Comparison of ENCODE assay signal across 18 cellular contexts in genomic region chr2:125280276-125280675, GRCh38.
"Had no signal": no experiment of that assay in that cellular context is flagged by ENCODE, and none has a peak within 500 bp of the region (broad histone marks: within the 10 kb centered on the region; RNA-seq: fewer than 3 reads in every experiment).

No MANE protein-coding gene starts in this region.

- ATAC-seq: activated CD8-positive, alpha-beta memory T cell treated with anti-CD3 and anti-CD28 coated beads, Interleukin-2, amount 10 ng/mL, durations not matched to agents 7 days and 5 days; K562; WTC11 had no signal

- H3K36me3 ChIP-seq: ascending aorta had no signal

- H3K27ac ChIP-seq: ascending aorta had no signal

- H3K4me1 ChIP-seq: ascending aorta had no signal

- H3K27me3 ChIP-seq: ascending aorta had no signal

- H3K9me3 ChIP-seq: ascending aorta had no signal

- H3K4me3 ChIP-seq: ascending aorta, K562 had no signal

- FAIRE-seq: K562, RCC 7860 had no signal

- DNase-seq: activated CD4-positive, alpha-beta T cell treated with anti-CD3 and anti-CD28 coated beads, Interleukin-2, amount 10 ng/mL, durations not matched to agents 24 days and 14 days; activated CD4-positive, alpha-beta T cell treated with anti-CD3 and anti-CD28 coated beads, Interleukin-2, amount 50 U/mL, for 48 hours; activated CD4-positive, CD25-positive, alpha-beta regulatory T cell treated with anti-CD3 and anti-CD28 coated beads, Interleukin-2, amount 50 U/mL, for 72 hours; activated CD8-positive, alpha-beta memory T cell treated with anti-CD3 and anti-CD28 coated beads, Interleukin-2, amount 10 ng/mL, durations not matched to agents 7 days and 5 days; activated effector memory CD4-positive, alpha-beta T cell treated with Interleukin-2 at 50 U/mL for 16 hours; activated naive CD4-positive, alpha-beta T cell; activated T-cell treated with anti-CD3 and anti-CD28 coated beads, Interleukin-2, amount 50 U/mL, for 24 hours; Karpas-422; NCI-H1417; NCI-H2029 treated with DMSO at 0.1 percent for 48 hours; NCI-H446; NCI-H524; NCI-H82; SHP77 had no signal
